Comparison of ENCODE assay signal across 8 cellular contexts in genomic region chr7:139775829-139776266, GRCh38. TPM values are rescaled to one million over a fixed set of nuclear protein-coding genes. Genes with fewer than 3 reads are reported as not detected.
DNase-seq lines count a peak whose midpoint lies in the region; ATAC-seq and TF ChIP-seq lines count a peak whose summit lies in the region.

No MANE protein-coding gene starts in this region.

- H3K27ac ChIP-seq in HEK293 (ENCODE audit: extremely low read depth, low read depth, low read length) (no peak overlapping the region), liver (ENCODE audit: low read depth in 1 of 2, low read length in 2 of 2) (peak overlapping the region; percentile 90 to 95)

- POLR2A ChIA-PET in HEK293 (lab: Yijun Ruan, JAX) = no interaction called here

- DNase-seq in DMS53 (lab: John Stamatoyannopoulos, UW) (peak; percentile 92), NCI-H2227 (lab: John Stamatoyannopoulos, UW; ENCODE audit: unreplicated experiment) (peak; percentile 85), dermis blood vessel endothelial cell (peak; percentile 90)
- DNase-seq in activated CD4-positive, alpha-beta T cell treated with anti-CD3 and anti-CD28 coated beads for 1 hour = peak; percentile 34
- peak; percentile 52 for DNase-seq in stimulated activated CD4-positive, alpha-beta T cell treated with anti-CD3 and anti-CD28 coated beads, Interleukin-4, amount 100 ng/mL, for 1 hour

- peak; percentile 70 to 81 for TF ChIP-seq RAD21 in liver (IDR thresholded peaks at IDR 0.05)

- no peaks in the 10 kb centered on the region for H3K27me3 ChIP-seq in liver (ENCODE audit: control insufficient read depth in 4 of 4, insufficient read depth in 4 of 4, low read length in 3 of 4)

- peak overlapping the region; percentile 88 to 97 for H3K9ac ChIP-seq in liver (ENCODE audit: low read depth in 1 of 2, low read length in 2 of 2)

- no peak for ATAC-seq in HG02759 (IDR thresholded peaks at IDR 0.05; ENCODE audit: unreplicated experiment)

- H3K36me3 ChIP-seq in HEK293 (ENCODE audit: control insufficient read depth in 2 of 2, insufficient read depth in 1 of 2, low read length in 2 of 2) (no peaks in the 10 kb centered on the region), liver (ENCODE audit: control insufficient read depth in 4 of 4, insufficient read depth in 3 of 4, low read depth in 1 of 4, low read length in 3 of 4) (no peaks in the 10 kb centered on the region)

- H3K4me1 ChIP-seq in HEK293 (ENCODE audit: control insufficient read depth, insufficient read depth, low read length) (peaks cover 9% of the 10 kb centered on the region), liver (ENCODE audit: control insufficient read depth in 4 of 4, insufficient read depth in 4 of 4, low read length in 3 of 4) (peaks cover 6 to 59% (median 46%) of the 10 kb centered on the region in 4 donors)

- H3K9me3 ChIP-seq in HEK293 (ENCODE audit: control insufficient read depth, insufficient read depth, low read depth, low read length) = no peaks in the 10 kb centered on the region
- H3K9me3 ChIP-seq in liver (ENCODE audit: control insufficient read depth in 4 of 4, low read length in 3 of 4) = no peaks in the 10 kb centered on the region

- CTCF ChIA-PET in HEK293 (lab: Yijun Ruan, JAX) = no interaction called here

- WGBS in liver = under 1% methylated on average over 11 of the region's 11 CpGs

- H3K4me3 ChIP-seq in HEK293 (ENCODE audit: low read depth, low read length) (peak overlapping the region; percentile 71), liver (ENCODE audit: low read depth in 1 of 3, low read length in 3 of 3) (peak overlapping the region; percentile 80 to 93 (median 87))

- no peak for TF ChIP-seq CTCF in HEK293 (tag by site-specific recombination; IDR thresholded peaks at IDR 0.05)
- TF ChIP-seq CTCF in liver (IDR thresholded peaks at IDR 0.05; ENCODE audit: low read depth, low read length, missing input control) = peak; percentile 66

TF ChIP-seq in HEK293, 187 proteins besides CTCF, POLR2A, EP300 and RAD21 (continues in another document):
- TF ChIP-seq ZNF660 (tag by site-specific recombination; IDR thresholded peaks at IDR 0.05) (peak; percentile 82; the same call in 1 of the 2 replicates), PRDM10 (tag by site-specific recombination; IDR thresholded peaks at IDR 0.05) (peak; percentile 56), ZBTB17 (tag by site-specific recombination; IDR thresholded peaks at IDR 0.05) (no peak), IKZF3 (tag by site-specific recombination; IDR thresholded peaks at IDR 0.05) (0 out of 2 replicates have a peak, but pooled peaks have one; percentile 8)
- TF ChIP-seq, protein P1, sequence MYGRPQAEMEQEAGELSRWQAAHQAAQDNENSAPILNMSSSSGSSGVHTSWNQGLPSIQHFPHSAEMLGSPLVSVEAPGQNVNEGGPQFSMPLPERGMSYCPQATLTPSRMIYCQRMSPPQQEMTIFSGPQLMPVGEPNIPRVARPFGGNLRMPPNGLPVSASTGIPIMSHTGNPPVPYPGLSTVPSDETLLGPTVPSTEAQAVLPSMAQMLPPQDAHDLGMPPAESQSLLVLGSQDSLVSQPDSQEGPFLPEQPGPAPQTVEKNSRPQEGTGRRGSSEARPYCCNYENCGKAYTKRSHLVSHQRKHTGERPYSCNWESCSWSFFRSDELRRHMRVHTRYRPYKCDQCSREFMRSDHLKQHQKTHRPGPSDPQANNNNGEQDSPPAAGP (tag by site-specific recombination; IDR thresholded peaks at IDR 0.05) = no peak

TF ChIP-seq in liver, 16 proteins besides CTCF, POLR2A, EP300 and RAD21:
- TF ChIP-seq REST (IDR thresholded peaks at IDR 0.05) = no peak
- TF ChIP-seq, protein P2, sequence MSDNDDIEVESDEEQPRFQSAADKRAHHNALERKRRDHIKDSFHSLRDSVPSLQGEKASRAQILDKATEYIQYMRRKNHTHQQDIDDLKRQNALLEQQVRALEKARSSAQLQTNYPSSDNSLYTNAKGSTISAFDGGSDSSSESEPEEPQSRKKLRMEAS (IDR thresholded peaks at IDR 0.05) = no peak
- no peak for TF ChIP-seq JUND (IDR thresholded peaks at IDR 0.05)
- TF ChIP-seq RXRA (IDR thresholded peaks at IDR 0.05) = peak in 1 of 2 donors; percentile 6
- no peak for TF ChIP-seq HNF4G (IDR thresholded peaks at IDR 0.05)
- TF ChIP-seq ZBTB33 (IDR thresholded peaks at IDR 0.05) = no peak
- TF ChIP-seq NR2F2 (IDR thresholded peaks at IDR 0.05) = no peak
- TF ChIP-seq FOXA1 (IDR thresholded peaks at IDR 0.05) = no peak
- TF ChIP-seq ATF3 (IDR thresholded peaks at IDR 0.05) = no peak
- TF ChIP-seq HNF4A (conservative IDR thresholded peaks at IDR 0.05) = peak in 1 of 2 donors; percentile 5
- no peak for TF ChIP-seq EGR1 (IDR thresholded peaks at IDR 0.05; ENCODE audit: low read depth in 2 of 2)
- no peak for TF ChIP-seq FOXA2 (IDR thresholded peaks at IDR 0.05)
- TF ChIP-seq YY1 (IDR thresholded peaks at IDR 0.05) = no peak
- no peak for TF ChIP-seq TAF1 (conservative IDR thresholded peaks at IDR 0.05)
TF ChIP-seq in liver: peak in this region for 2.

RNA-seq across cellular contexts. Expression of gene HIPK2, which starts 1.9 kb away (rescaled TPM):
- total RNA-seq in dermis blood vessel endothelial cell (11.6 and 26.7 TPM in 2 replicates), liver (10 to 100 TPM; 13.1 to 48.8 TPM)
- 10 to 100 TPM; 15.1 to 18.1 TPM for polyA plus RNA-seq in liver

RNA-seq across cellular contexts. Expression of gene TBXAS1, which starts 53.2 kb away (rescaled TPM):
- total RNA-seq in dermis blood vessel endothelial cell (0.17 and 2.0 TPM in 2 replicates), liver (10 to 100 TPM; 15.4 to 22.4 TPM)
- polyA plus RNA-seq in liver = 1 to 10 TPM; 4.1 to 9.0 TPM

Comparison
In these comparisons a context has a peak if more than half of its experiments do, and no peak if none do; other contexts are left out.
1. DNase-seq: peak in every context shown above with its lines; median percentile 92 in DMS53; 90 in dermis blood vessel endothelial cell; 85 in NCI-H2227; 52 in stimulated activated CD4-positive, alpha-beta T cell treated with anti-CD3 and anti-CD28 coated beads, Interleukin-4, amount 100 ng/mL, for 1 hour; 34 in activated CD4-positive, alpha-beta T cell treated with anti-CD3 and anti-CD28 coated beads for 1 hour.